Comparison of ENCODE assay signal across 37 cellular contexts in genomic region chr12:68048648-68049297, GRCh38. TPM values are rescaled to one million over a fixed set of nuclear protein-coding genes. Genes with fewer than 3 reads are reported as not detected.
"Had no signal": no experiment of that assay in that cellular context is flagged by ENCODE, and none has a peak within 500 bp of the region (broad histone marks: within the 10 kb centered on the region; RNA-seq: fewer than 3 reads in every experiment).

No MANE protein-coding gene starts in this region.

- H3K4me1 ChIP-seq: Peyer's patch had no signal

- H3K27me3 Mint-ChIP-seq: activated naive CD4-positive, alpha-beta T cell treated with anti-CD3 and anti-CD28 coated beads, Interleukin-2, amount 10 ng/mL, durations not matched to agents 7 days and 5 days; activated naive CD8-positive, alpha-beta T cell; activated naive CD8-positive, alpha-beta T cell treated with anti-CD3 and anti-CD28 coated beads, Interleukin-2, amount 50 U/mL, for 24 hours had no signal

- H3K4me1 Mint-ChIP-seq: activated CD4-positive, alpha-beta memory T cell treated with anti-CD3 and anti-CD28 coated beads, Interleukin-2, amount 10 ng/mL, durations not matched to agents 7 days and 5 days; activated CD8-positive, alpha-beta memory T cell treated with anti-CD3 and anti-CD28 coated beads, Interleukin-2, amount 10 ng/mL, durations not matched to agents 7 days and 5 days; activated naive CD4-positive, alpha-beta T cell treated with anti-CD3 and anti-CD28 coated beads, Interleukin-2, amount 10 ng/mL, durations not matched to agents 7 days and 5 days; brain had no signal

- H3K9ac ChIP-seq: KMS-11 had no signal

- H3K9me3 ChIP-seq: Peyer's patch had no signal

- H3K36me3 ChIP-seq: Peyer's patch, WERI-Rb-1 had no signal

- H3K4me3 ChIP-seq: Peyer's patch had no signal

- DNase-seq: activated CD4-positive, alpha-beta memory T cell treated with anti-CD3 and anti-CD28 coated beads, Interleukin-2, amount 10 ng/mL, durations not matched to agents 7 days and 5 days; activated CD4-positive, alpha-beta T cell treated with anti-CD3 and anti-CD28 coated beads for 1 hour; activated CD4-positive, alpha-beta T cell treated with anti-CD3 and anti-CD28 coated beads for 48 hours; activated CD4-positive, CD25-positive, alpha-beta regulatory T cell; activated CD8-positive, alpha-beta memory T cell treated with anti-CD3 and anti-CD28 coated beads for 24 hours; activated CD8-positive, alpha-beta memory T cell treated with anti-CD3 and anti-CD28 coated beads, Interleukin-2, amount 10 ng/mL, durations not matched to agents 7 days and 5 days; activated CD8-positive, alpha-beta memory T cell treated with anti-CD3 and anti-CD28 coated beads, Interleukin-2, amount 50 U/mL, for 48 hours; activated effector memory CD4-positive, alpha-beta T cell treated with Interleukin-2 at 50 U/mL for 16 hours; activated naive CD4-positive, alpha-beta T cell treated with anti-CD3 and anti-CD28 coated beads, Interleukin-2, amount 10 ng/mL, durations not matched to agents 7 days and 5 days; activated naive CD8-positive, alpha-beta T cell treated with anti-CD3 and anti-CD28 coated beads, Interleukin-2, amount 50 U/mL, for 24 hours; activated T-cell treated with anti-CD3 and anti-CD28 coated beads, Interleukin-2, amount 50 U/mL, for 48 hours; NCI-H1092 treated with DMSO at 0.1 percent for 48 hours; NCI-H1417; NCI-H146; NCI-H187; NCI-H2029 treated with DMSO at 0.1 percent for 48 hours; NCI-H2107; NCI-H2171; NCI-H510A; NCI-H526; NCI-H748 treated with DMSO at 0.1 percent for 48 hours; NK-92 treated with Interleukin-12 subunit alpha and Interleukin-12 subunit beta, amount 100 ng/mL, for 24 hours; PC-3; Peyer's patch; SIG-M5; T1000; WERI-Rb-1 had no signal

- H3K27ac ChIP-seq: KMS-11, Peyer's patch, RWPE1, WERI-Rb-1 had no signal

- H3K36me3 Mint-ChIP-seq: activated naive CD8-positive, alpha-beta T cell; brain had no signal

- H3K9me3 Mint-ChIP-seq: activated CD4-positive, alpha-beta memory T cell treated with anti-CD3 and anti-CD28 coated beads, Interleukin-2, amount 10 ng/mL, durations not matched to agents 7 days and 5 days; activated naive CD4-positive, alpha-beta T cell treated with anti-CD3 and anti-CD28 coated beads, Interleukin-2, amount 10 ng/mL, durations not matched to agents 7 days and 5 days; activated naive CD8-positive, alpha-beta T cell treated with anti-CD3 and anti-CD28 coated beads, Interleukin-2, amount 50 U/mL, for 24 hours had no signal

- H3K27me3 ChIP-seq: Peyer's patch had no signal

- H3K4me2 ChIP-seq: KMS-11 had no signal

- H3K27ac Mint-ChIP-seq: activated CD4-positive, alpha-beta memory T cell treated with anti-CD3 and anti-CD28 coated beads, Interleukin-2, amount 10 ng/mL, durations not matched to agents 7 days and 5 days; activated CD8-positive, alpha-beta memory T cell treated with anti-CD3 and anti-CD28 coated beads, Interleukin-2, amount 10 ng/mL, durations not matched to agents 7 days and 5 days; activated naive CD4-positive, alpha-beta T cell treated with anti-CD3 and anti-CD28 coated beads, Interleukin-2, amount 10 ng/mL, durations not matched to agents 7 days and 5 days; activated naive CD8-positive, alpha-beta T cell; activated naive CD8-positive, alpha-beta T cell treated with anti-CD3 and anti-CD28 coated beads, Interleukin-2, amount 50 U/mL, for 24 hours; brain had no signal

- FAIRE-seq: bronchial epithelial cell had no signal

- H3K4me3 Mint-ChIP-seq: activated CD4-positive, alpha-beta memory T cell treated with anti-CD3 and anti-CD28 coated beads, Interleukin-2, amount 10 ng/mL, durations not matched to agents 7 days and 5 days; activated CD8-positive, alpha-beta memory T cell treated with anti-CD3 and anti-CD28 coated beads, Interleukin-2, amount 10 ng/mL, durations not matched to agents 7 days and 5 days; activated naive CD4-positive, alpha-beta T cell treated with anti-CD3 and anti-CD28 coated beads, Interleukin-2, amount 10 ng/mL, durations not matched to agents 7 days and 5 days; activated naive CD8-positive, alpha-beta T cell; activated naive CD8-positive, alpha-beta T cell treated with anti-CD3 and anti-CD28 coated beads, Interleukin-2, amount 50 U/mL, for 24 hours; brain had no signal

- ATAC-seq: activated CD8-positive, alpha-beta memory T cell treated with anti-CD3 and anti-CD28 coated beads, Interleukin-2, amount 10 ng/mL, durations not matched to agents 7 days and 5 days; activated naive CD8-positive, alpha-beta T cell treated with anti-CD3 and anti-CD28 coated beads, Interleukin-2, amount 50 U/mL, for 24 hours; PC-3; Right ventricle myocardium inferior; SK-N-SH treated with all-trans-retinoic acid at 6 μM for 48 hours had no signal

RNA-seq across cellular contexts. Expression of gene IFNG-AS1, which starts 59.5 kb away (rescaled TPM):
- total RNA-seq: bronchial epithelial cell; M059J; PC-3; Right ventricle myocardium inferior; SK-MEL-5; T-helper 2 cell treated with Interferon-gamma antibody and Interleukin-4, amounts not matched to agents 100 ng/mL and 5 ng/mL, for 36 hours had no signal
